ENCODE assay signal across 18 cellular contexts in genomic region chr13:75648446-75648845, GRCh38.
"Had no signal": no experiment of that assay in that cellular context is flagged by ENCODE, and none has a peak within 500 bp of the region (broad histone marks: within the 10 kb centered on the region; RNA-seq: fewer than 3 reads in every experiment).

No MANE protein-coding gene starts in this region.

- H3K4me1 ChIP-seq: esophagus muscularis mucosa, psoas muscle, right lobe of liver, tibial nerve had no signal

- H3K4me3 ChIP-seq: dorsolateral prefrontal cortex, esophagus muscularis mucosa, psoas muscle, right lobe of liver, tibial nerve had no signal

- H3K27me3 ChIP-seq: dorsolateral prefrontal cortex, esophagus muscularis mucosa, right lobe of liver, tibial nerve had no signal

- H3K27ac ChIP-seq: dorsolateral prefrontal cortex, epithelial cell of prostate, esophagus muscularis mucosa, psoas muscle, right lobe of liver, tibial nerve had no signal

- ATAC-seq: psoas muscle; right lobe of liver; stimulated activated effector memory CD8-positive, alpha-beta T cell treated with anti-CD3 and anti-CD28 coated beads, Interleukin-12 subunit alpha, Interleukin-12 subunit beta, amount 100 ng/mL, for 72 hours had no signal

- H3K9me3 ChIP-seq: esophagus muscularis mucosa, psoas muscle, right lobe of liver, tibial nerve had no signal

- FAIRE-seq: endometrium had no signal

- DNase-seq: cortex of kidney; dorsolateral prefrontal cortex; effector CD8-positive, alpha-beta T cell; foreskin fibroblast; kidney glomerular epithelial cell; mesendoderm; naive B cell; occipital lobe; psoas muscle; retina; right lobe of liver; stimulated activated CD4-positive, alpha-beta T cell treated with anti-CD3 and anti-CD28 coated beads, Interleukin-4, amount 100 ng/mL, for 1 hour; stimulated activated CD8-positive, alpha-beta memory T cell treated with anti-CD3 and anti-CD28 coated beads, Interleukin-4, amount 100 ng/mL, for 48 hours had no signal

- H3K36me3 ChIP-seq: esophagus muscularis mucosa, right lobe of liver, tibial nerve had no signal
